In the genomic region with DNA sequence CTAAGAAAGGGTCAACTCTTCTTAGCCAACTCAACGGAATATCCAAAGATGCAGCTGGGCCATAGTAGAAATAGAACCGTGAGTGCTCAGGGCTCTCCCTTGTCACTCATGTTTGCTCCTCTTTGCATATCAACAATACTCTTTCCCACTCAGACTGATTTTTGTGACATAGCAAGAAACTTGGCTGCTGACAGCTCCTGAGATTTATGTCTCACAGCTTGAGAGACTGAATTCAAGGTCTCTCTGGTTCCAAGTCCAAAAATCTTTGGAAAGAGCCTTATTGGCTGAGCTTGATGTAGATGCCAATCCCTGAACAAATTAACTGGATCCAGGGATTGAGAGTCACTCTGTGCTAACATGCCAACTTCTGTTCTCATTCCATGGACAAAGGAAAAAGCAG, we compare ENCODE assay signal across 1 cellular context.
TF ChIP-seq lines count a peak whose summit lies in the region.

No MANE protein-coding gene starts in this region.

TF ChIP-seq in K562, 482 proteins besides CTCF, POLR2A, EP300 and RAD21 (continued from another document):
- TF ChIP-seq, protein P1, sequence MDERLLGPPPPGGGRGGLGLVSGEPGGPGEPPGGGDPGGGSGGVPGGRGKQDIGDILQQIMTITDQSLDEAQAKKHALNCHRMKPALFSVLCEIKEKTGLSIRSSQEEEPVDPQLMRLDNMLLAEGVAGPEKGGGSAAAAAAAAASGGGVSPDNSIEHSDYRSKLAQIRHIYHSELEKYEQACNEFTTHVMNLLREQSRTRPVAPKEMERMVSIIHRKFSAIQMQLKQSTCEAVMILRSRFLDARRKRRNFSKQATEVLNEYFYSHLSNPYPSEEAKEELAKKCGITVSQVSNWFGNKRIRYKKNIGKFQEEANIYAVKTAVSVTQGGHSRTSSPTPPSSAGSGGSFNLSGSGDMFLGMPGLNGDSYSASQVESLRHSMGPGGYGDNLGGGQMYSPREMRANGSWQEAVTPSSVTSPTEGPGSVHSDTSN (CRISPR knock-in tag; IDR thresholded peaks at IDR 0.05; ENCODE audit: low read depth): no peak
- TF ChIP-seq, protein P1 (tag; conservative IDR thresholded peaks at IDR 0.05; ENCODE audit: low read depth): peak; percentile 87
- TF ChIP-seq, protein P2, sequence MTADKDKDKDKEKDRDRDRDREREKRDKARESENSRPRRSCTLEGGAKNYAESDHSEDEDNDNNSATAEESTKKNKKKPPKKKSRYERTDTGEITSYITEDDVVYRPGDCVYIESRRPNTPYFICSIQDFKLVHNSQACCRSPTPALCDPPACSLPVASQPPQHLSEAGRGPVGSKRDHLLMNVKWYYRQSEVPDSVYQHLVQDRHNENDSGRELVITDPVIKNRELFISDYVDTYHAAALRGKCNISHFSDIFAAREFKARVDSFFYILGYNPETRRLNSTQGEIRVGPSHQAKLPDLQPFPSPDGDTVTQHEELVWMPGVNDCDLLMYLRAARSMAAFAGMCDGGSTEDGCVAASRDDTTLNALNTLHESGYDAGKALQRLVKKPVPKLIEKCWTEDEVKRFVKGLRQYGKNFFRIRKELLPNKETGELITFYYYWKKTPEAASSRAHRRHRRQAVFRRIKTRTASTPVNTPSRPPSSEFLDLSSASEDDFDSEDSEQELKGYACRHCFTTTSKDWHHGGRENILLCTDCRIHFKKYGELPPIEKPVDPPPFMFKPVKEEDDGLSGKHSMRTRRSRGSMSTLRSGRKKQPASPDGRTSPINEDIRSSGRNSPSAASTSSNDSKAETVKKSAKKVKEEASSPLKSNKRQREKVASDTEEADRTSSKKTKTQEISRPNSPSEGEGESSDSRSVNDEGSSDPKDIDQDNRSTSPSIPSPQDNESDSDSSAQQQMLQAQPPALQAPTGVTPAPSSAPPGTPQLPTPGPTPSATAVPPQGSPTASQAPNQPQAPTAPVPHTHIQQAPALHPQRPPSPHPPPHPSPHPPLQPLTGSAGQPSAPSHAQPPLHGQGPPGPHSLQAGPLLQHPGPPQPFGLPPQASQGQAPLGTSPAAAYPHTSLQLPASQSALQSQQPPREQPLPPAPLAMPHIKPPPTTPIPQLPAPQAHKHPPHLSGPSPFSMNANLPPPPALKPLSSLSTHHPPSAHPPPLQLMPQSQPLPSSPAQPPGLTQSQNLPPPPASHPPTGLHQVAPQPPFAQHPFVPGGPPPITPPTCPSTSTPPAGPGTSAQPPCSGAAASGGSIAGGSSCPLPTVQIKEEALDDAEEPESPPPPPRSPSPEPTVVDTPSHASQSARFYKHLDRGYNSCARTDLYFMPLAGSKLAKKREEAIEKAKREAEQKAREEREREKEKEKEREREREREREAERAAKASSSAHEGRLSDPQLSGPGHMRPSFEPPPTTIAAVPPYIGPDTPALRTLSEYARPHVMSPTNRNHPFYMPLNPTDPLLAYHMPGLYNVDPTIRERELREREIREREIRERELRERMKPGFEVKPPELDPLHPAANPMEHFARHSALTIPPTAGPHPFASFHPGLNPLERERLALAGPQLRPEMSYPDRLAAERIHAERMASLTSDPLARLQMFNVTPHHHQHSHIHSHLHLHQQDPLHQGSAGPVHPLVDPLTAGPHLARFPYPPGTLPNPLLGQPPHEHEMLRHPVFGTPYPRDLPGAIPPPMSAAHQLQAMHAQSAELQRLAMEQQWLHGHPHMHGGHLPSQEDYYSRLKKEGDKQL (CRISPR knock-in tag; IDR thresholded peaks at IDR 0.05; ENCODE audit: borderline replicate concordance): no peak
- TF ChIP-seq NFIX (CRISPR knock-in tag; IDR thresholded peaks at IDR 0.05; ENCODE audit: low read depth) (no peak), GABPB1 (CRISPR knock-in tag; IDR thresholded peaks at IDR 0.05) (no peak)
- TF ChIP-seq, protein P3, sequence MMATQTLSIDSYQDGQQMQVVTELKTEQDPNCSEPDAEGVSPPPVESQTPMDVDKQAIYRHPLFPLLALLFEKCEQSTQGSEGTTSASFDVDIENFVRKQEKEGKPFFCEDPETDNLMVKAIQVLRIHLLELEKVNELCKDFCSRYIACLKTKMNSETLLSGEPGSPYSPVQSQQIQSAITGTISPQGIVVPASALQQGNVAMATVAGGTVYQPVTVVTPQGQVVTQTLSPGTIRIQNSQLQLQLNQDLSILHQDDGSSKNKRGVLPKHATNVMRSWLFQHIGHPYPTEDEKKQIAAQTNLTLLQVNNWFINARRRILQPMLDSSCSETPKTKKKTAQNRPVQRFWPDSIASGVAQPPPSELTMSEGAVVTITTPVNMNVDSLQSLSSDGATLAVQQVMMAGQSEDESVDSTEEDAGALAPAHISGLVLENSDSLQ (IDR thresholded peaks at IDR 0.05): peak; percentile 66
- TF ChIP-seq, protein P4, sequence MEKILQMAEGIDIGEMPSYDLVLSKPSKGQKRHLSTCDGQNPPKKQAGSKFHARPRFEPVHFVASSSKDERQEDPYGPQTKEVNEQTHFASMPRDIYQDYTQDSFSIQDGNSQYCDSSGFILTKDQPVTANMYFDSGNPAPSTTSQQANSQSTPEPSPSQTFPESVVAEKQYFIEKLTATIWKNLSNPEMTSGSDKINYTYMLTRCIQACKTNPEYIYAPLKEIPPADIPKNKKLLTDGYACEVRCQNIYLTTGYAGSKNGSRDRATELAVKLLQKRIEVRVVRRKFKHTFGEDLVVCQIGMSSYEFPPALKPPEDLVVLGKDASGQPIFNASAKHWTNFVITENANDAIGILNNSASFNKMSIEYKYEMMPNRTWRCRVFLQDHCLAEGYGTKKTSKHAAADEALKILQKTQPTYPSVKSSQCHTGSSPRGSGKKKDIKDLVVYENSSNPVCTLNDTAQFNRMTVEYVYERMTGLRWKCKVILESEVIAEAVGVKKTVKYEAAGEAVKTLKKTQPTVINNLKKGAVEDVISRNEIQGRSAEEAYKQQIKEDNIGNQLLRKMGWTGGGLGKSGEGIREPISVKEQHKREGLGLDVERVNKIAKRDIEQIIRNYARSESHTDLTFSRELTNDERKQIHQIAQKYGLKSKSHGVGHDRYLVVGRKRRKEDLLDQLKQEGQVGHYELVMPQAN (IDR thresholded peaks at IDR 0.05; ENCODE audit: borderline replicate concordance): no peak
